8 cellular contexts compared by ENCODE assay signal in genomic region chr1:202957733-202958543, GRCh38. TPM values are rescaled to one million over a fixed set of nuclear protein-coding genes. Genes with fewer than 3 reads are reported as not detected.
DNase-seq lines count a peak whose midpoint lies in the region; ATAC-seq and TF ChIP-seq lines count a peak whose summit lies in the region.

A gene with protein sequence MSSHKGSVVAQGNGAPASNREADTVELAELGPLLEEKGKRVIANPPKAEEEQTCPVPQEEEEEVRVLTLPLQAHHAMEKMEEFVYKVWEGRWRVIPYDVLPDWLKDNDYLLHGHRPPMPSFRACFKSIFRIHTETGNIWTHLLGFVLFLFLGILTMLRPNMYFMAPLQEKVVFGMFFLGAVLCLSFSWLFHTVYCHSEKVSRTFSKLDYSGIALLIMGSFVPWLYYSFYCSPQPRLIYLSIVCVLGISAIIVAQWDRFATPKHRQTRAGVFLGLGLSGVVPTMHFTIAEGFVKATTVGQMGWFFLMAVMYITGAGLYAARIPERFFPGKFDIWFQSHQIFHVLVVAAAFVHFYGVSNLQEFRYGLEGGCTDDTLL (minus strand): TSS chr1:202958312. CDS start chr1:202951070, 7,242 bp downstream.

- H3K9me3 Mint-ChIP-seq in activated naive CD4-positive, alpha-beta T cell treated with anti-CD3 and anti-CD28 coated beads, Interleukin-2, amount 50 U/mL, for 24 hours, result no peaks in the 10 kb centered on the region

- peaks cover 49% of the 10 kb centered on the region for H3K4me1 Mint-ChIP-seq in activated naive CD4-positive, alpha-beta T cell treated with anti-CD3 and anti-CD28 coated beads, Interleukin-2, amount 50 U/mL, for 24 hours

- H3K4me3 Mint-ChIP-seq in activated naive CD4-positive, alpha-beta T cell treated with anti-CD3 and anti-CD28 coated beads, Interleukin-2, amount 50 U/mL, for 24 hours, result peak within 1 kb of the TSS; percentile 90

- peak within 1 kb of the TSS; percentile 68 for H3K27ac Mint-ChIP-seq in activated naive CD4-positive, alpha-beta T cell treated with anti-CD3 and anti-CD28 coated beads, Interleukin-2, amount 50 U/mL, for 24 hours

- peaks cover 4% of the 10 kb centered on the region for H3K36me3 Mint-ChIP-seq in activated naive CD4-positive, alpha-beta T cell treated with anti-CD3 and anti-CD28 coated beads, Interleukin-2, amount 50 U/mL, for 24 hours

- peak within 1 kb of the TSS; percentile 77 for H3K27ac ChIP-seq in temporal lobe (ENCODE audit: low read depth, low read length)

- no peaks in the 10 kb centered on the region for H3K27me3 Mint-ChIP-seq in activated naive CD4-positive, alpha-beta T cell treated with anti-CD3 and anti-CD28 coated beads, Interleukin-2, amount 50 U/mL, for 24 hours

- CTCF ChIA-PET in GM10248 (lab: Yijun Ruan, JAX), result no interaction called here
- CTCF ChIA-PET in HEK293T (lab: Yijun Ruan, JAX), result no interaction called here

- ATAC-seq in SK-N-SH treated with all-trans-retinoic acid at 6 μM for 48 hours (peak; percentile 99), omental fat pad (ENCODE audit: low FRiP score) (peak; percentile 98)

- peak; percentile 14 for TF ChIP-seq CTCF in GM10248 (IDR thresholded peaks at IDR 0.05; ENCODE audit: control extremely low read depth, extremely low read depth, low read depth, missing control alignments)
- TF ChIP-seq CTCF in omental fat pad (IDR thresholded peaks at IDR 0.05), result no peak

- POLR2A ChIA-PET in GM10248 (lab: Yijun Ruan, JAX) (no interaction called here), HEK293T (lab: Yijun Ruan, JAX) (no interaction called here)

- DNase-seq in GM10248 (ENCODE audit: extremely low spot score), result peak; percentile 99
- DNase-seq in HEK293T (ENCODE audit: extremely low spot score), result peak; percentile 97
- peak; percentile 74 for DNase-seq in MV-4-11 (lab: John Stamatoyannopoulos, UW)
- peak; percentile 88 for DNase-seq in globus pallidus (ENCODE audit: low spot score)
- DNase-seq in omental fat pad (ENCODE audit: low spot score), result peak; percentile 65

TF ChIP-seq in HEK293T, 16 proteins besides CTCF, POLR2A, EP300 and RAD21:
- TF ChIP-seq CTBP1 (IDR thresholded peaks at IDR 0.05; ENCODE audit: borderline replicate concordance), result no peak
- peak; percentile 44; the same call in 1 of the 2 replicates for TF ChIP-seq LEF1 (IDR thresholded peaks at IDR 0.05; ENCODE audit: borderline replicate concordance)
- TF ChIP-seq HDGF (IDR thresholded peaks at IDR 0.05; ENCODE audit: borderline replicate concordance), result no peak

TF ChIP-seq in SK-N-SH treated with all-trans-retinoic acid at 6 μM for 48 hours, 23 proteins besides CTCF, POLR2A, EP300 and RAD21:
- TF ChIP-seq POU6F1 (CRISPR knock-in tag; IDR thresholded peaks at IDR 0.05; ENCODE audit: borderline replicate concordance, low read depth), result no peak
- 0 out of 2 replicates have a peak, but pooled peaks have one; percentile 23 for TF ChIP-seq GLIS3 (CRISPR knock-in tag; IDR thresholded peaks at IDR 0.05)

RNA-seq across cellular contexts. Expression of the gene that starts here (rescaled TPM):
- total RNA-seq in omental fat pad (100 to 1,000 TPM in 1 of 4 donors, 10 to 100 TPM in 3; 79.0 to 117 (median 94.2) TPM), temporal lobe (28.0 TPM)

Comparison
In these comparisons a context has a peak if more than half of its experiments do, and no peak if none do; other contexts are left out.
1. Peak in every context shown above with its lines: DNase-seq, ATAC-seq and H3K27ac ChIP-seq.